In genomic region chr9:5375091-5375490, GRCh38 we compare ENCODE assay signal across 10 cellular contexts.
DNase-seq lines count a peak whose midpoint lies in the region; ATAC-seq lines count a peak whose summit lies in the region.
"Had no signal": no experiment of that assay in that cellular context is flagged by ENCODE, and none has a peak within 500 bp of the region (broad histone marks: within the 10 kb centered on the region; RNA-seq: fewer than 3 reads in every experiment).

No MANE protein-coding gene starts in this region.

- H3K4me3 Mint-ChIP-seq in central memory CD8-positive, alpha-beta T cell, result no peak overlapping the region
- H3K4me3 Mint-ChIP-seq: stimulated activated memory B cell treated with anti-CD40 and anti-IgM and Interleukin-4, amounts not matched to agents 10 μg/mL and 1 μg/mL and 100 μg/mL, for 72 hours had no signal

- H3K4me1 Mint-ChIP-seq in central memory CD8-positive, alpha-beta T cell, result peaks cover 13% of the 10 kb centered on the region

- ATAC-seq in HG03378 (IDR thresholded peaks at IDR 0.05; ENCODE audit: unreplicated experiment) (peak; percentile 60), HG03457 (IDR thresholded peaks at IDR 0.05; ENCODE audit: unreplicated experiment) (no peak), GM21576 (IDR thresholded peaks at IDR 0.05; ENCODE audit: unreplicated experiment) (no peak)
- no peak for ATAC-seq in central memory CD8-positive, alpha-beta T cell (replicated peaks; ENCODE audit: extremely low read depth, poor library complexity, severe bottlenecking)
- ATAC-seq: stimulated activated memory B cell treated with anti-CD40 and anti-IgM and Interleukin-4, amounts not matched to agents 10 μg/mL and 1 μg/mL and 100 μg/mL, for 72 hours had no signal

- H3K27ac Mint-ChIP-seq in central memory CD8-positive, alpha-beta T cell (ENCODE audit: low read depth), result peak overlapping the region; percentile 63
- H3K27ac Mint-ChIP-seq: stimulated activated memory B cell treated with anti-CD40 and anti-IgM and Interleukin-4, amounts not matched to agents 10 μg/mL and 1 μg/mL and 100 μg/mL, for 72 hours had no signal

- H3K9me3 Mint-ChIP-seq in central memory CD8-positive, alpha-beta T cell, result no peaks in the 10 kb centered on the region

- no peaks in the 10 kb centered on the region for H3K27me3 Mint-ChIP-seq in central memory CD8-positive, alpha-beta T cell
- H3K27me3 Mint-ChIP-seq: stimulated activated memory B cell treated with anti-CD40 and anti-IgM and Interleukin-4, amounts not matched to agents 10 μg/mL and 1 μg/mL and 100 μg/mL, for 72 hours had no signal

- no peaks in the 10 kb centered on the region for H3K36me3 Mint-ChIP-seq in central memory CD8-positive, alpha-beta T cell (ENCODE audit: insufficient read depth)

- DNase-seq in stimulated activated CD4-positive, alpha-beta T cell treated with anti-CD3 and anti-CD28 coated beads, Interleukin-12 subunit alpha, Interleukin-12 subunit beta, amount 100 ng/mL, for 4 hours, result peak; percentile 19
- DNase-seq in stimulated activated CD4-positive, alpha-beta T cell treated with anti-CD3 and anti-CD28 coated beads, Interleukin-4, amount 100 ng/mL, for 4 hours, result no peak
- DNase-seq in central memory CD8-positive, alpha-beta T cell (ENCODE audit: low spot score in 2 of 2), result no peak
- DNase-seq in midbrain (lab: John Stamatoyannopoulos, UW), result no peak
- DNase-seq in NCI-H446 treated with DMSO at 0.1 percent for 48 hours (lab: John Stamatoyannopoulos, UW), result no peak
- DNase-seq: mesendoderm had no signal
